10 cellular contexts compared by ENCODE assay signal in the genomic region with DNA sequence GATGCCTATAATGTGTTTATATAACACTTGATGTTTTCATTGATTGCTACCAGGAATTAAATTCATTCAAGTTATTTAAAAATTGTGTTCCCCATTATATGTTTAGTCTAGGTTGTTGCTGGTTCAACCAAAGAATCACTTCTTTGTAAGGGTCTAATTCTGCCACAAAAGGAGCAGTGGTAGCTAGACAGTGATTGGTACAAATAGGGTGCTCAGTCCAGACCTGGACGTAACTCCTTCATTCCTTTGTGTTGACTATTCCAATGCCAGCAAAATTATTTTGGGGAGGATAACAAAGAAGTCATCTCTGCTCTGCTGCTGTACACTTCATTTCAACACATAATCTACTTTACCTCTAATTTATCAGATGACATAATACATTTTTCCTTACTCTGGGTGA. TPM values are rescaled to one million over a fixed set of nuclear protein-coding genes. Genes with fewer than 3 reads are reported as not detected.
A peak's percentile ranks its signal among the peaks of the same experiment; 100 is the strongest.
DNase-seq lines count a peak whose midpoint lies in the region; TF ChIP-seq lines count a peak whose summit lies in the region.
"Had no signal": no experiment of that assay in that cellular context is flagged by ENCODE, and none has a peak within 500 bp of the region (broad histone marks: within the 10 kb centered on the region; RNA-seq: fewer than 3 reads in every experiment).

No MANE protein-coding gene starts in this region.

- peaks cover 29% of the 10 kb centered on the region for H3K4me1 Mint-ChIP-seq in MCF 10A (ENCODE audit: insufficient read depth, unreplicated experiment)

- H3K27me3 ChIP-seq in ACC112 (ENCODE audit: insufficient read depth, low read length) = no peaks in the 10 kb centered on the region
- no peaks in the 10 kb centered on the region for H3K27me3 ChIP-seq in HUES48 (ENCODE audit: control insufficient read depth, insufficient read depth, low read length)
- no peaks in the 10 kb centered on the region for H3K27me3 ChIP-seq in mucosa of rectum (ENCODE audit: control insufficient read depth in 2 of 2, insufficient read depth in 2 of 2, low read length in 2 of 2)

- H3K27ac Mint-ChIP-seq in MCF 10A (ENCODE audit: low read depth, unreplicated experiment) = peak overlapping the region; percentile 99

- H3K27me3 Mint-ChIP-seq in MCF 10A (ENCODE audit: insufficient read depth, unreplicated experiment) = no peaks in the 10 kb centered on the region

- no peaks in the 10 kb centered on the region for H3K9me3 Mint-ChIP-seq in MCF 10A (ENCODE audit: unreplicated experiment)

- H3K36me3 Mint-ChIP-seq in MCF 10A (ENCODE audit: insufficient read depth, unreplicated experiment) = peaks cover 5% of the 10 kb centered on the region

- CTCF ChIA-PET in MCF 10A (lab: Yijun Ruan, JAX) = interaction anchor here (0.6 to 1.2 kb wide), 4 partner anchors 31 to 1178 kb away, joined by 3 to 6 read pairs (median 3); no protein-coding TSS in a partner anchor

- H3K27ac ChIP-seq in ACC112 (ENCODE audit: low read depth, low read length) (no peak overlapping the region), HUES48 (ENCODE audit: low read depth, low read length) (no peak overlapping the region), mucosa of rectum (ENCODE audit: low read depth in 2 of 2, low read length in 2 of 2) (no peak overlapping the region)

- peak overlapping the region; percentile 95 for H2AFZ ChIP-seq in ACC112 (ENCODE audit: low read length, unreplicated experiment)

- POLR2A ChIA-PET in MCF 10A (lab: Yijun Ruan, JAX) = interaction anchor here (0.5 to 2.6 kb wide), 12 partner anchors 22 to 1693 kb away, joined by 3 to 18 read pairs (median 3); a partner anchor contains a TSS

- H3K4me3 Mint-ChIP-seq in MCF 10A (ENCODE audit: unreplicated experiment) = peak overlapping the region; percentile 97

- TSS peak; percentile 35 for BruUV-seq in MCF 10A (replicated peaks; lab: Mats Ljungman, UMichigan)

- peaks cover 18% of the 10 kb centered on the region for H3K4me1 ChIP-seq in ACC112 (ENCODE audit: control insufficient read depth, insufficient read depth, low read length, unreplicated experiment)
- peaks cover 22% of the 10 kb centered on the region for H3K4me1 ChIP-seq in HUES48 (ENCODE audit: control insufficient read depth, insufficient read depth, low read length)
- peaks cover 9 to 12% of the 10 kb centered on the region in 2 donors for H3K4me1 ChIP-seq in mucosa of rectum (ENCODE audit: control insufficient read depth in 2 of 2, insufficient read depth in 2 of 2, low read length in 2 of 2)

- intact Hi-C loops in MCF 10A (cut with micrococcal nuclease) = loop anchor here (10.0 kb wide), 1 partner anchor 234 kb away; a partner anchor contains a TSS

- TF ChIP-seq CTCF in MCF 10A (IDR thresholded peaks at IDR 0.05; ENCODE audit: unreplicated experiment) = no peak

- H3K36me3 ChIP-seq in ACC112 (ENCODE audit: insufficient read depth, low read length) = peaks cover 6% of the 10 kb centered on the region; the same call in 1 of the 2 replicates
- no peaks in the 10 kb centered on the region for H3K36me3 ChIP-seq in HUES48 (ENCODE audit: control insufficient read depth, insufficient read depth, low read length)
- H3K36me3 ChIP-seq in mucosa of rectum (ENCODE audit: control insufficient read depth in 2 of 2, insufficient read depth in 2 of 2, low read length in 2 of 2) = no peaks in the 10 kb centered on the region

- H3K79me2 ChIP-seq in ACC112 (ENCODE audit: control insufficient read depth, insufficient read depth, low read length, unreplicated experiment) = peaks cover 61% of the 10 kb centered on the region

- peak overlapping the region; percentile 87; the same call in 1 of the 2 replicates for H3K9ac ChIP-seq in HUES48 (ENCODE audit: low read depth, low read length)
- peak overlapping the region in 1 of 2 donors; percentile 97 for H3K9ac ChIP-seq in mucosa of rectum (ENCODE audit: low read depth in 1 of 2, low read length in 2 of 2)

- peak overlapping the region; percentile 79 for H3K4me3 ChIP-seq in ACC112 (ENCODE audit: low read depth, low read length)
- H3K4me3 ChIP-seq in HUES48 (ENCODE audit: low read depth, low read length) = peak overlapping the region; percentile 100
- peak overlapping the region; percentile 96 to 97 for H3K4me3 ChIP-seq in mucosa of rectum (ENCODE audit: low read length in 2 of 2)

- no peaks in the 10 kb centered on the region for H3K9me3 ChIP-seq in HUES48 (ENCODE audit: control insufficient read depth, insufficient read depth, low read length)
- no peaks in the 10 kb centered on the region for H3K9me3 ChIP-seq in mucosa of rectum (ENCODE audit: control insufficient read depth in 2 of 2, low read length in 2 of 2)

- DNase-seq in MCF 10A (ENCODE audit: unreplicated experiment) (peak; percentile 41), SHP77 treated with DMSO at 0.1 percent for 48 hours (lab: John Stamatoyannopoulos, UW) (no peak), HPDE6-E6E7 (ENCODE audit: extremely low spot score) (no peak), cerebellar nuclear complex (lab: John Stamatoyannopoulos, UW) (no peak), GF-D8 (lab: John Stamatoyannopoulos, UW) (no peak)
- DNase-seq: activated CD8-positive, alpha-beta memory T cell treated with anti-CD3 and anti-CD28 coated beads, Interleukin-2, amount 50 U/mL, for 48 hours had no signal

RNA-seq across cellular contexts. Expression of a gene that starts 1.2 kb away (rescaled TPM):
- total RNA-seq in MCF 10A (2022) = 45.5 and 62.2 TPM in 2 replicates

RNA-seq across cellular contexts. Expression of a gene that starts 48.1 kb away (rescaled TPM):
- total RNA-seq in MCF 10A (2022) = not detected in 2 replicates
- total RNA-seq: subcutaneous adipose tissue had no signal
